Comparison of ENCODE assay signal across 6 cellular contexts in the genomic region with DNA sequence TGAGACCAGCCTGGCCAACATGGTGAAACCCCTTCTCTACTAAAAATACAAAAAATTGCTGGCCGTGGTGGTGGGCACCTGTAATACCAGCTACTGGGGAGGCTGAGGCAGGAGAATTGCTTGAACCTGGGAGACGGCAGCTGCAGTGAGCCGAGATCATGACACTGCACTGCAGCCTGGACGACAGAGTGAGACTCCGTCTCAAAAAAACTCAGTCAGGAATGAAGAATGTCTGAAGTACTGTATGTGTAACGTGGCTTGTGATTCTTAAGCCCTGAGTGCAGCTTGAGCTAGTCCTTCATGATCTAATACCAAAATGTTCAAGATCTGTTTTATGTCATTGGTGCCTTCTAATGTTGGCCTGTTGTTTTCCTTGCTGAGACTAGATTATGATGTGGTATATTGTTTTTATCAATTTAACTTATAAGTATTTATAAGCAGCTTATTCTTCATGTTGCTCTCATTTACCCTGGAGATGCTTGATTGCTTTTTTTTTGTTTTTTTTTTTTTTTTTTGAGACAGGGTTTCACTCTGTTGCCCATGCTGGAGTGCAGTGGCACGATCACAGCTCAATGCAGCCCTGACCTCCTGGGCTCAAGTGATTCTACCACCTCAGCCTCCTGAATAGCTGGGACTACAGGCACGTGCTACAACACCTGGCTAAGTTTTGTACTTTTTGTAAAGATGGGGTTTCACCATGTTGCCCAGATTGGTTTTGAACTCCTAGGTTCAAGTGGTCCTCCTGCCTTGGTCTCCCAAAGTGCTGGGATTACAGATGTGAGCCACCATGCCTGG. TPM values are rescaled to one million over a fixed set of nuclear protein-coding genes. Genes with fewer than 3 reads are reported as not detected.
"Had no signal": no experiment of that assay in that cellular context is flagged by ENCODE, and none has a peak within 500 bp of the region (broad histone marks: within the 10 kb centered on the region; RNA-seq: fewer than 3 reads in every experiment).

No MANE protein-coding gene starts in this region.

RNA-seq across cellular contexts. Expression of a gene that starts 25.4 kb away (rescaled TPM):
- total RNA-seq: HT-29; NCI-H460; PC-3; Right ventricle myocardium inferior; SJCRH30; T-helper 1 cell treated with Interleukin-12 subunit alpha and Interleukin-12 subunit beta and Interleukin-4 antibody, amounts not matched to agents 30 ng/mL and 1 ng/mL, for 36 hours had no signal
